Comparison of ENCODE assay signal across 27 cellular contexts in genomic region chr6:38502423-38502822, GRCh38.
"Had no signal": no experiment of that assay in that cellular context is flagged by ENCODE, and none has a peak within 500 bp of the region (broad histone marks: within the 10 kb centered on the region; RNA-seq: fewer than 3 reads in every experiment).

No MANE protein-coding gene starts in this region.

- H3K4me1 ChIP-seq: lower lobe of right lung, stomach, testis, thyroid gland, transverse colon had no signal

- H3K27ac ChIP-seq: lower lobe of right lung, ovary, right atrium auricular region, skin epidermis, stomach, testis, thyroid gland, transverse colon, upper lobe of left lung, vagina had no signal

- FAIRE-seq: keratinocyte had no signal

- ATAC-seq: left cardiac atrium; left lobe of liver; left ventricle myocardium superior; lower lobe of right lung; naive thymus-derived CD4-positive, alpha-beta T cell; natural killer cell treated with Interleukin-12 subunit alpha and Interleukin-12 subunit beta and Interleukin-15 and Interleukin-18, amount 100 ng/mL, for 72 hours; sciatic nerve; stimulated activated naive B cell treated with anti-CD40 and anti-IgM and Interleukin-4, amounts not matched to agents 10 μg/mL and 1 μg/mL and 100 μg/mL, for 72 hours; stimulated activated naive CD8-positive, alpha-beta T cell treated with anti-CD3 and anti-CD28 coated beads, Interleukin-15, Interleukin-2, amounts not matched to agents 100 U/mL and 50 U/mL, for 24 hours had no signal

- H3K27me3 ChIP-seq: ovary, right atrium auricular region, stomach, testis, thyroid gland, transverse colon, upper lobe of left lung, vagina had no signal

- H3K9me3 ChIP-seq: lower lobe of right lung, ovary, right atrium auricular region, stomach, testis, thyroid gland, transverse colon, upper lobe of left lung, vagina had no signal

- DNase-seq: hippocampal formation; kidney glomerular epithelial cell; left cardiac atrium; left ventricle myocardium superior; lower lobe of right lung; mammary epithelial cell; mesenchymal stem cell; naive thymus-derived CD4-positive, alpha-beta T cell; ovary; stimulated activated CD4-positive, alpha-beta T cell treated with anti-CD3 and anti-CD28 coated beads, Interleukin-12 subunit alpha, Interleukin-12 subunit beta, amount 100 ng/mL, for 4 hours; stimulated activated CD4-positive, alpha-beta T cell treated with anti-CD3 and anti-CD28 coated beads, Interleukin-15, amount 100 ng/mL, for 24 hours; stimulated activated CD4-positive, alpha-beta T cell treated with anti-CD3 and anti-CD28 coated beads, Interleukin-2, amount 100 ng/mL, for 24 hours; stimulated activated CD4-positive, alpha-beta T cell treated with anti-CD3 and anti-CD28 coated beads, Interleukin-4, amount 100 ng/mL, for 1 hour; stimulated activated naive B cell treated with anti-CD40 and anti-IgM and Interleukin-4, amounts not matched to agents 10 μg/mL and 1 μg/mL and 100 μg/mL, for 72 hours; stimulated activated naive CD8-positive, alpha-beta T cell treated with anti-CD3 and anti-CD28 coated beads, Interleukin-15, Interleukin-2, amounts not matched to agents 100 U/mL and 50 U/mL, for 24 hours; stomach; testis; thyroid gland; transverse colon; upper lobe of left lung had no signal

- H3K36me3 ChIP-seq: lower lobe of right lung, ovary, right atrium auricular region, stomach, thyroid gland, transverse colon, upper lobe of left lung, vagina had no signal

- H3K4me3 ChIP-seq: lower lobe of right lung, ovary, right atrium auricular region, skin epidermis, stomach, testis, thyroid gland, transverse colon, upper lobe of left lung, vagina had no signal
